12 cellular contexts compared by ENCODE assay signal in the genomic region with DNA sequence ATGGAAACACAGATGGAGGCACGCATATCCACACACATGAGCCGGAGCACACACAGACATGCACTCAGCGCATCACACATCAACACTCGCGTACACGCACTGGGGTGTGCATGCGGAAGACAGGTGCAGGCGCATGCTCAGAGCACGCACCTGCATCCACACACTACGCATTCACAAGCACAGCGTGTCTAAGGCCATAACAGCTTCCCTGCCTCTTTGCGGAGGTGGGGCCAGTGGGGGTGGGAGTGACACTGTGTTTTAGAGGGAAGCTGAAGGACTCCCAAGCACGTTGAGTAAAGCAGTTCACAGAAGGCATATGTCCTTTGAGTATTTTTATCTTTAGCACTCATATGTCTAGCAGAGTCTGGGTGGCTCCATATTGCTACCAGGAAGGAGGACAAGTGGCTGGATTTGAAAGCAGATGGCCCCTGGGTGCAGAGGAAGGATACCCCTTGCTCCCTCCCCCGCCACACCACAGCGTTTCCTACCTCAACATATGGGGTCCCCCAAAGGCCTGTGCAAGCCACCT.
DNase-seq lines count a peak whose midpoint lies in the region; ATAC-seq and TF ChIP-seq lines count a peak whose summit lies in the region.
"Had no signal": no experiment of that assay in that cellular context is flagged by ENCODE, and none has a peak within 500 bp of the region (broad histone marks: within the 10 kb centered on the region; RNA-seq: fewer than 3 reads in every experiment).

No MANE protein-coding gene starts in this region.

- H3K27me3 ChIP-seq in CD8-positive, alpha-beta memory T cell (ENCODE audit: insufficient read depth, low read length, poor library complexity, severe bottlenecking): no peaks in the 10 kb centered on the region
- no peaks in the 10 kb centered on the region for H3K27me3 ChIP-seq in body of pancreas
- H3K27me3 ChIP-seq in osteoblast (ENCODE audit: insufficient read depth, low read length): no peaks in the 10 kb centered on the region

- no peaks in the 10 kb centered on the region for H3K9me3 Mint-ChIP-seq in CD8-positive, alpha-beta memory T cell
- H3K9me3 Mint-ChIP-seq: activated naive CD4-positive, alpha-beta T cell treated with anti-CD3 and anti-CD28 coated beads, Interleukin-2, amount 50 U/mL, for 72 hours had no signal

- no peaks in the 10 kb centered on the region for H4K20me1 ChIP-seq in osteoblast (ENCODE audit: insufficient read depth, low read length)

- no peaks in the 10 kb centered on the region for H3K79me2 ChIP-seq in osteoblast (ENCODE audit: insufficient read depth, low read length)

- peaks cover 19% of the 10 kb centered on the region for H3K4me1 ChIP-seq in CD8-positive, alpha-beta memory T cell (ENCODE audit: insufficient read depth, low read length)
- H3K4me1 ChIP-seq in body of pancreas (peaks cover 56% of the 10 kb centered on the region), osteoblast (ENCODE audit: insufficient read depth, low read length) (peaks cover 39% of the 10 kb centered on the region)

- H3K27me3 Mint-ChIP-seq in CD8-positive, alpha-beta memory T cell: no peaks in the 10 kb centered on the region

- H3K4me1 Mint-ChIP-seq in CD8-positive, alpha-beta memory T cell: peaks cover 15 to 22% (median 17%) of the 10 kb centered on the region in 3 donors

- no peak overlapping the region for H3K4me3 Mint-ChIP-seq in CD8-positive, alpha-beta memory T cell

- intact Hi-C loops in body of pancreas (cut with DNase I): no loop called here

- 84 to 90% methylated on average over 13 to 15 of the region's 15 CpGs for WGBS in body of pancreas, 2 donors

- no peak for TF ChIP-seq POLR2A in body of pancreas (IDR thresholded peaks at IDR 0.05)

- no peaks in the 10 kb centered on the region for H3K9me3 ChIP-seq in CD8-positive, alpha-beta memory T cell (ENCODE audit: low read length)
- H3K9me3 ChIP-seq in body of pancreas (no peaks in the 10 kb centered on the region), osteoblast (ENCODE audit: low read depth, low read length) (no peaks in the 10 kb centered on the region)
- H3K9me3 ChIP-seq: Caco-2 had no signal

- peak overlapping the region in 1 of 8 donors; percentile 76 for H3K27ac Mint-ChIP-seq in CD8-positive, alpha-beta memory T cell
- H3K27ac Mint-ChIP-seq: activated naive CD4-positive, alpha-beta T cell treated with anti-CD3 and anti-CD28 coated beads, Interleukin-2, amount 50 U/mL, for 72 hours had no signal

- no peak overlapping the region for H3K4me3 ChIP-seq in CD8-positive, alpha-beta memory T cell (ENCODE audit: low read length)
- H3K4me3 ChIP-seq in body of pancreas (no peak overlapping the region), osteoblast (ENCODE audit: insufficient read depth, low read length) (no peak overlapping the region)

- H3K36me3 ChIP-seq in CD8-positive, alpha-beta memory T cell (ENCODE audit: insufficient read depth, low read length): no peaks in the 10 kb centered on the region
- no peaks in the 10 kb centered on the region for H3K36me3 ChIP-seq in body of pancreas (replicated peaks in 1 of 2; ENCODE audit: insufficient read depth in 1 of 2, low read depth in 2 of 2)
- no peaks in the 10 kb centered on the region for H3K36me3 ChIP-seq in osteoblast (ENCODE audit: insufficient read depth, low read length)

- DNase-seq in CD8-positive, alpha-beta memory T cell: no peak
- DNase-seq in NCI-H187 treated with DMSO at 0.1 percent for 48 hours (lab: John Stamatoyannopoulos, UW): peak; percentile 62
- peak in 1 of 4 donors; percentile 54 for DNase-seq in body of pancreas
- peak; percentile 79 for DNase-seq in osteoblast (ENCODE audit: insufficient read length, low spot score, missing footprints)
- DNase-seq in activated gamma-delta T cell treated with Interleukin-2 at 50 U/mL for 16 hours: no peak
- DNase-seq in midbrain (lab: John Stamatoyannopoulos, UW): no peak
- DNase-seq in NOMO-1 treated with dmso at 0.1 percent for 144 hours (lab: John Stamatoyannopoulos, UW; ENCODE audit: unreplicated experiment): no peak
- DNase-seq: Caco-2; effector CD8-positive, alpha-beta T cell; T-helper 2 cell had no signal

- ATAC-seq in body of pancreas: no peak
- no peak for ATAC-seq in HG03439 (IDR thresholded peaks at IDR 0.05; ENCODE audit: unreplicated experiment)
- ATAC-seq: activated naive CD4-positive, alpha-beta T cell treated with anti-CD3 and anti-CD28 coated beads, Interleukin-2, amount 50 U/mL, for 72 hours had no signal

- no peak overlapping the region for H3K4me2 ChIP-seq in osteoblast (ENCODE audit: insufficient read depth, low read length)

- POLR2A ChIA-PET in CD8-positive, alpha-beta memory T cell (lab: Charles Lee): no interaction called here

- no peak for TF ChIP-seq CTCF in body of pancreas (IDR thresholded peaks at IDR 0.05)
- no peak for TF ChIP-seq CTCF in osteoblast (IDR thresholded peaks at IDR 0.05; ENCODE audit: extremely low read depth, low read depth, low read length)

- H3K36me3 Mint-ChIP-seq in CD8-positive, alpha-beta memory T cell: peaks cover 0 to 1% (median 0%) of the 10 kb centered on the region in 3 donors
- H3K36me3 Mint-ChIP-seq: activated naive CD4-positive, alpha-beta T cell treated with anti-CD3 and anti-CD28 coated beads, Interleukin-2, amount 50 U/mL, for 72 hours had no signal

- no peak overlapping the region for H2AFZ ChIP-seq in osteoblast (ENCODE audit: low read length)

- H3K27ac ChIP-seq in CD8-positive, alpha-beta memory T cell (ENCODE audit: low read depth, low read length): peak overlapping the region; percentile 59
- H3K27ac ChIP-seq in body of pancreas: peak overlapping the region; percentile 84 to 100 (median 99)
- peak overlapping the region; percentile 42 for H3K27ac ChIP-seq in osteoblast (ENCODE audit: low read depth, low read length)

- CTCF ChIA-PET in CD8-positive, alpha-beta memory T cell (lab: Charles Lee): interaction anchor here (1.2 to 1.3 kb wide), 2 partner anchors 15 to 24 kb away, joined by 3 to 5 read pairs; no protein-coding TSS in a partner anchor

Comparison
In these comparisons a context has a peak if more than half of its experiments do, and no peak if none do; other contexts are left out.
1. DNase-seq: peak in NCI-H187 treated with DMSO at 0.1 percent for 48 hours (single experiment) and osteoblast (single experiment); none in CD8-positive, alpha-beta memory T cell (0 of 5), activated gamma-delta T cell treated with Interleukin-2 at 50 U/mL for 16 hours (single experiment), midbrain (single experiment) and NOMO-1 treated with dmso at 0.1 percent for 144 hours (single experiment).
2. H3K27ac ChIP-seq: peak in every context shown above with its lines; median percentile 99 in body of pancreas; 59 in CD8-positive, alpha-beta memory T cell; 42 in osteoblast.